ENCODE assay signal across 10 cellular contexts in the genomic region with DNA sequence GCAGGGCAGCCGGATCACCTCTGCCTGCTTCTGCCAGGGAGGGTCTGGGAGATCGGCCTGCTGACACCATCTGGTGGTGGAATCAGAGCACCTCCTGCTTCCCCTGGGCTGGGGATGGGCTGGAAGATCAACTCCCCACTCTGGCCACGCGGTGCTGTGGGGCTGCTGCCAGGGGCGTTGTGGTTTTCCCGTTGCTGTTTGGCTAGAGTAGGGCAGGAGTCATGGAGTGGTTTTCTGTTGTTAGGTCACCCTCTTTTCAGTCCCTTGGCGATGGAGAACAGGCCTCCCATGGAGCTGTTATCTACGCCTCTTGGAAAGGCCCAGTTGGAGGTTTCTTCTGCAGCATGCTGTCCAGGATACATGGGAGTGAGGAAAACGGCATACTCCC. TPM values are rescaled to one million over a fixed set of nuclear protein-coding genes. Genes with fewer than 3 reads are reported as not detected.
A peak's percentile ranks its signal among the peaks of the same experiment; 100 is the strongest.
DNase-seq lines count a peak whose midpoint lies in the region; ATAC-seq and TF ChIP-seq lines count a peak whose summit lies in the region.
"Had no signal": no experiment of that assay in that cellular context is flagged by ENCODE, and none has a peak within 500 bp of the region (broad histone marks: within the 10 kb centered on the region; RNA-seq: fewer than 3 reads in every experiment).

No MANE protein-coding gene starts in this region.

- H3K27me3 ChIP-seq in GM23338 (ENCODE audit: insufficient read depth), result no peaks in the 10 kb centered on the region

- no peak overlapping the region for H3K4me3 ChIP-seq in GM23338

- no peaks in the 10 kb centered on the region for H3K4me1 ChIP-seq in GM23338 (ENCODE audit: insufficient read depth)

- H3K9me2 ChIP-seq in GM23338 (ENCODE audit: insufficient read depth), result no peaks in the 10 kb centered on the region

- H3F3A ChIP-seq in GM23338 (replicated peaks; ENCODE audit: low read depth), result no peaks in the 10 kb centered on the region

- H3K36me3 ChIP-seq in GM23338 (ENCODE audit: insufficient read depth), result peaks cover 4% of the 10 kb centered on the region; the same call in 1 of the 2 replicates

- no peaks in the 10 kb centered on the region for H3K9me3 Mint-ChIP-seq in GM23338
- H3K9me3 Mint-ChIP-seq: dendritic cell treated with granulocyte-macrophage colony-stimulating factor and Interleukin-4, amounts not matched to agents 40 ng/mL and 50 ng/mL, for 4 days had no signal

- no peak overlapping the region for H3K4me2 ChIP-seq in GM23338

- no peak overlapping the region for H3K27ac Mint-ChIP-seq in GM23338
- H3K27ac Mint-ChIP-seq: dendritic cell treated with granulocyte-macrophage colony-stimulating factor and Interleukin-4, amounts not matched to agents 40 ng/mL and 50 ng/mL, for 4 days had no signal

- TF ChIP-seq POLR2A in GM18505 (IDR thresholded peaks at IDR 0.05; ENCODE audit: borderline replicate concordance, extremely low read depth, insufficient read depth, insufficient read length), result no peak

- DNase-seq in A172 (ENCODE audit: low spot score) (peak; percentile 84), GM23338 (ENCODE audit: low spot score) (peak; percentile 53), UCSD-AML1 (lab: John Stamatoyannopoulos, UW; ENCODE audit: unreplicated experiment) (peak; percentile 52), iPS-NIHi11 (ENCODE audit: low spot score) (peak; percentile 41), CD1c-positive myeloid dendritic cell (ENCODE audit: extremely low spot score) (no peak)
- no peak for DNase-seq in activated effector memory CD4-positive, alpha-beta T cell treated with Interleukin-2 at 50 U/mL for 16 hours
- DNase-seq: NCI-H526 treated with DMSO at 0.1 percent for 48 hours had no signal

- H3K27me3 Mint-ChIP-seq in GM23338 (ENCODE audit: insufficient read depth, low read depth, poor library complexity), result peaks cover 4% of the 10 kb centered on the region
- H3K27me3 Mint-ChIP-seq: dendritic cell treated with granulocyte-macrophage colony-stimulating factor and Interleukin-4, amounts not matched to agents 40 ng/mL and 50 ng/mL, for 4 days had no signal

- peaks cover 37% of the 10 kb centered on the region for H3K36me3 Mint-ChIP-seq in GM23338 (ENCODE audit: low read depth)

- peaks cover 39% of the 10 kb centered on the region; the same call in 1 of the 2 replicates for H4K20me1 ChIP-seq in GM23338 (replicated peaks; ENCODE audit: insufficient read depth)

- H2AFZ ChIP-seq in GM23338, result no peak overlapping the region

- TF ChIP-seq CTCF in GM23338 (conservative IDR thresholded peaks at IDR 0.05; ENCODE audit: low read depth in 2 of 2), result peak; percentile 25 to 54; a peak in 3 of 4 replicates

- ATAC-seq in GM23338, result peak; percentile 92
- no peak for ATAC-seq in HG03039 (IDR thresholded peaks at IDR 0.05; ENCODE audit: unreplicated experiment)
- no peak for ATAC-seq in GM18505 (IDR thresholded peaks at IDR 0.05; ENCODE audit: unreplicated experiment)

- no peak overlapping the region for H3K4me3 Mint-ChIP-seq in GM23338
- H3K4me3 Mint-ChIP-seq: dendritic cell treated with granulocyte-macrophage colony-stimulating factor and Interleukin-4, amounts not matched to agents 40 ng/mL and 50 ng/mL, for 4 days had no signal

- H3K4me1 Mint-ChIP-seq in GM23338, result peaks cover 26% of the 10 kb centered on the region; the same call in 2 of the 3 replicates

- H3K79me2 ChIP-seq in GM23338 (replicated peaks; ENCODE audit: insufficient read depth), result peaks cover 95% of the 10 kb centered on the region

- H3K27ac ChIP-seq in GM23338 (ENCODE audit: low read depth), result no peak overlapping the region

TF ChIP-seq in GM23338, 12 proteins besides CTCF, POLR2A, EP300 and RAD21 (continues in another document):
- TF ChIP-seq, protein P1, sequence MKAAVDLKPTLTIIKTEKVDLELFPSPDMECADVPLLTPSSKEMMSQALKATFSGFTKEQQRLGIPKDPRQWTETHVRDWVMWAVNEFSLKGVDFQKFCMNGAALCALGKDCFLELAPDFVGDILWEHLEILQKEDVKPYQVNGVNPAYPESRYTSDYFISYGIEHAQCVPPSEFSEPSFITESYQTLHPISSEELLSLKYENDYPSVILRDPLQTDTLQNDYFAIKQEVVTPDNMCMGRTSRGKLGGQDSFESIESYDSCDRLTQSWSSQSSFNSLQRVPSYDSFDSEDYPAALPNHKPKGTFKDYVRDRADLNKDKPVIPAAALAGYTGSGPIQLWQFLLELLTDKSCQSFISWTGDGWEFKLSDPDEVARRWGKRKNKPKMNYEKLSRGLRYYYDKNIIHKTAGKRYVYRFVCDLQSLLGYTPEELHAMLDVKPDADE (IDR thresholded peaks at IDR 0.05), result no peak
- TF ChIP-seq EZH2 (IDR thresholded peaks at IDR 0.05; ENCODE audit: low read depth, unreplicated experiment) (no peak), NANOG (IDR thresholded peaks at IDR 0.05; ENCODE audit: borderline replicate concordance) (no peak), CREB1 (CRISPR knock-in tag; IDR thresholded peaks at IDR 0.05; ENCODE audit: low read depth) (no peak), ZNF114 (CRISPR knock-in tag; IDR thresholded peaks at IDR 0.05) (no peak), EZH2phosphoT487 (IDR thresholded peaks at IDR 0.05; ENCODE audit: unreplicated experiment) (no peak), POLR2AphosphoS5 (IDR thresholded peaks at IDR 0.05; ENCODE audit: low read depth) (no peak), ZNF331 (CRISPR knock-in tag; IDR thresholded peaks at IDR 0.05; ENCODE audit: low read depth) (no peak), JUNB (IDR thresholded peaks at IDR 0.05; ENCODE audit: unreplicated experiment) (no peak), STAT1 (IDR thresholded peaks at IDR 0.05; ENCODE audit: unreplicated experiment) (no peak)
- TF ChIP-seq, protein P2, sequence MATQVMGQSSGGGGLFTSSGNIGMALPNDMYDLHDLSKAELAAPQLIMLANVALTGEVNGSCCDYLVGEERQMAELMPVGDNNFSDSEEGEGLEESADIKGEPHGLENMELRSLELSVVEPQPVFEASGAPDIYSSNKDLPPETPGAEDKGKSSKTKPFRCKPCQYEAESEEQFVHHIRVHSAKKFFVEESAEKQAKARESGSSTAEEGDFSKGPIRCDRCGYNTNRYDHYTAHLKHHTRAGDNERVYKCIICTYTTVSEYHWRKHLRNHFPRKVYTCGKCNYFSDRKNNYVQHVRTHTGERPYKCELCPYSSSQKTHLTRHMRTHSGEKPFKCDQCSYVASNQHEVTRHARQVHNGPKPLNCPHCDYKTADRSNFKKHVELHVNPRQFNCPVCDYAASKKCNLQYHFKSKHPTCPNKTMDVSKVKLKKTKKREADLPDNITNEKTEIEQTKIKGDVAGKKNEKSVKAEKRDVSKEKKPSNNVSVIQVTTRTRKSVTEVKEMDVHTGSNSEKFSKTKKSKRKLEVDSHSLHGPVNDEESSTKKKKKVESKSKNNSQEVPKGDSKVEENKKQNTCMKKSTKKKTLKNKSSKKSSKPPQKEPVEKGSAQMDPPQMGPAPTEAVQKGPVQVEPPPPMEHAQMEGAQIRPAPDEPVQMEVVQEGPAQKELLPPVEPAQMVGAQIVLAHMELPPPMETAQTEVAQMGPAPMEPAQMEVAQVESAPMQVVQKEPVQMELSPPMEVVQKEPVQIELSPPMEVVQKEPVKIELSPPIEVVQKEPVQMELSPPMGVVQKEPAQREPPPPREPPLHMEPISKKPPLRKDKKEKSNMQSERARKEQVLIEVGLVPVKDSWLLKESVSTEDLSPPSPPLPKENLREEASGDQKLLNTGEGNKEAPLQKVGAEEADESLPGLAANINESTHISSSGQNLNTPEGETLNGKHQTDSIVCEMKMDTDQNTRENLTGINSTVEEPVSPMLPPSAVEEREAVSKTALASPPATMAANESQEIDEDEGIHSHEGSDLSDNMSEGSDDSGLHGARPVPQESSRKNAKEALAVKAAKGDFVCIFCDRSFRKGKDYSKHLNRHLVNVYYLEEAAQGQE (IDR thresholded peaks at IDR 0.05; ENCODE audit: unreplicated experiment), result no peak

RNA-seq across cellular contexts. Expression of a gene that starts 15.2 kb away (rescaled TPM):
- total RNA-seq in A172 (2014; rRNA removed; shearing (Covaris generic)), result 4.5 and 9.3 TPM in 2 replicates
- 21.0 and 22.5 TPM in 2 replicates for total RNA-seq in GM23338 (2014; rRNA removed; shearing (Covaris generic))
- 10.6 and 11.0 TPM in 2 replicates for polyA plus RNA-seq in GM23338 (2016; fragmentation: Nextera tagmentation; extraction: Ambion mirVana)

Comparison
In these comparisons a context has a peak if more than half of its experiments do, and no peak if none do; other contexts are left out.
1. DNase-seq: peak in A172 (single experiment), GM23338 (single experiment), UCSD-AML1 (single experiment) and iPS-NIHi11 (single experiment); none in CD1c-positive myeloid dendritic cell (single experiment) and activated effector memory CD4-positive, alpha-beta T cell treated with Interleukin-2 at 50 U/mL for 16 hours (single experiment).